In the genomic region with DNA sequence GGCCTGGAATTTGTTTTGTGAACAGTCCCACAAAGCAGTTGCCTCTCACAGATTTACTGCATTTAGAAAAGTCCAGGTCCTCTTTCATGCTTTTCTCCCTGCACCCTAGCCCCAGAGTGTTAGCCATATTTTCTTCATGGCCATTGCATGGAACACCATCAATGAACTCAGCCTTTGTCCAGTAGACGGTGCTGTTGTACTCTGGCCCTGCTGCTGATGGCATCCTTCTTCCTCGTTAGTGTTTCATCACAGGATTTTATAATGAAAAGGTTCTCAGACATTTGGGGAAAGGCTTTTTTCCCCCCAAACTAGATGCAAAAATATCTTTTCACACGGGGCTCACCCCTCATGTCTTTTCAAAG, we compare ENCODE assay signal across 8 cellular contexts.
DNase-seq lines count a peak whose midpoint lies in the region; ATAC-seq and TF ChIP-seq lines count a peak whose summit lies in the region.

No MANE protein-coding gene starts in this region.

- peak; percentile 73 for ATAC-seq in GM21529 (IDR thresholded peaks at IDR 0.05; ENCODE audit: unreplicated experiment)
- peak; percentile 66; the same call in 2 of the 3 replicates for ATAC-seq in RWPE2 (ENCODE audit: low read depth)

- H3K9ac ChIP-seq in mammary epithelial cell (ENCODE audit: insufficient read depth, low read length) (no peak overlapping the region), liver (ENCODE audit: low read depth in 1 of 2, low read length in 2 of 2) (no peak overlapping the region)

- no TSS peak for BruUV-seq in mammary epithelial cell (replicated peaks; lab: Mats Ljungman, UMichigan)

- peak; percentile 93 to 96 for TF ChIP-seq RAD21 in liver (IDR thresholded peaks at IDR 0.05)

- CTCF ChIA-PET in mammary epithelial cell (lab: Charles Lee; ENCODE audit: low non-redundant PET) = no interaction called here

- no peak overlapping the region for H2AFZ ChIP-seq in mammary epithelial cell (ENCODE audit: low read depth, low read length)

- no peak overlapping the region for H3K4me2 ChIP-seq in mammary epithelial cell (ENCODE audit: insufficient read depth, low read depth, low read length)

- H3K79me2 ChIP-seq in mammary epithelial cell (ENCODE audit: insufficient read depth, low read length) = no peaks in the 10 kb centered on the region

- no peak for TF ChIP-seq POLR2A in testis (IDR thresholded peaks at IDR 0.05)

- TF ChIP-seq CTCF in RWPE2 (IDR thresholded peaks at IDR 0.05; ENCODE audit: poor library complexity, severe bottlenecking) (peak; percentile 80), mammary epithelial cell (conservative IDR thresholded peaks at IDR 0.05 in 1 of 2, IDR thresholded peaks at IDR 0.05 in 1 of 2; ENCODE audit: extremely low read depth in 1 of 2, insufficient read depth in 1 of 2, low read depth in 1 of 2, low read length in 2 of 2) (peak; percentile 92 to 99), liver (IDR thresholded peaks at IDR 0.05; ENCODE audit: low read depth, low read length, missing input control) (peak; percentile 82), testis (IDR thresholded peaks at IDR 0.05) (peak in 2 of 3 experiments; percentile 60 to 72)

- DNase-seq in DMS53 treated with DMSO at 0.1 percent for 48 hours (lab: John Stamatoyannopoulos, UW; ENCODE audit: unreplicated experiment) = peak; percentile 72
- peak; percentile 54 for DNase-seq in MV-4-11 (lab: John Stamatoyannopoulos, UW)
- no peak for DNase-seq in RWPE2 (ENCODE audit: low spot score)
- peak; percentile 18 for DNase-seq in mammary epithelial cell
- peak; percentile 68 for DNase-seq in testis
- no peak for DNase-seq in mesenteric fat pad (ENCODE audit: low spot score)

- intact Hi-C loops in mammary epithelial cell (cut with micrococcal nuclease) (loop anchor here (1.0 to 10.0 kb wide), 6 partner anchors 180 to 612 kb away; no protein-coding TSS in a partner anchor), testis (cut with DNase I; ENCODE audit: low total_unique reads) (no loop called here)

- H3K4me3 ChIP-seq in RWPE2 (ENCODE audit: severe bottlenecking) (no peak overlapping the region), mammary epithelial cell (replicated peaks in 1 of 3; ENCODE audit: insufficient read depth in 1 of 3, low read depth in 2 of 3, low read length in 3 of 3) (no peak overlapping the region), liver (ENCODE audit: low read depth in 1 of 3, low read length in 3 of 3) (no peak overlapping the region), testis (no peak overlapping the region)

- in situ Hi-C loops in mammary epithelial cell (cut with MboI; ENCODE audit: low sequenced_read_pairs in 2 of 2) = loop anchor here in 1 of 2 donors (25.0 kb wide), 1 partner anchor 622 kb away; no protein-coding TSS in a partner anchor

- H3K27me3 ChIP-seq in RWPE2 (ENCODE audit: insufficient read depth, poor library complexity, severe bottlenecking) = no peaks in the 10 kb centered on the region
- no peaks in the 10 kb centered on the region for H3K27me3 ChIP-seq in mammary epithelial cell (ENCODE audit: insufficient read depth, low read length)
- H3K27me3 ChIP-seq in liver (ENCODE audit: control insufficient read depth in 4 of 4, insufficient read depth in 4 of 4, low read length in 3 of 4) = no peaks in the 10 kb centered on the region
- H3K27me3 ChIP-seq in testis = no peaks in the 10 kb centered on the region

- no peaks in the 10 kb centered on the region for H4K20me1 ChIP-seq in mammary epithelial cell (ENCODE audit: insufficient read depth, low read length)

- H3K36me3 ChIP-seq in RWPE2 (ENCODE audit: low read depth) (no peaks in the 10 kb centered on the region), mammary epithelial cell (ENCODE audit: insufficient read depth, low read length) (no peaks in the 10 kb centered on the region), liver (ENCODE audit: control insufficient read depth in 4 of 4, insufficient read depth in 3 of 4, low read depth in 1 of 4, low read length in 3 of 4) (no peaks in the 10 kb centered on the region), testis (ENCODE audit: low read depth, missing control alignments) (no peaks in the 10 kb centered on the region)

- H3K9me3 ChIP-seq in RWPE2 (ENCODE audit: severe bottlenecking) = no peaks in the 10 kb centered on the region
- no peaks in the 10 kb centered on the region for H3K9me3 ChIP-seq in mammary epithelial cell (replicated peaks; ENCODE audit: insufficient read depth, low read length)
- no peaks in the 10 kb centered on the region for H3K9me3 ChIP-seq in liver (ENCODE audit: control insufficient read depth in 4 of 4, low read length in 3 of 4)
- no peaks in the 10 kb centered on the region for H3K9me3 ChIP-seq in testis

- H3K27ac ChIP-seq in RWPE2 (ENCODE audit: poor library complexity, severe bottlenecking) (no peak overlapping the region), mammary epithelial cell (ENCODE audit: insufficient read depth, low read depth, low read length) (no peak overlapping the region), liver (ENCODE audit: low read depth in 1 of 2, low read length in 2 of 2) (peak overlapping the region; percentile 57 to 70), testis (no peak overlapping the region)

- 27% methylated on average over 3 of the region's 3 CpGs for WGBS in mammary epithelial cell (ENCODE audit: low coverage, missing lambda C conversion rate)
- WGBS in liver = 24% methylated on average over 3 of the region's 3 CpGs
- 47 to 56% methylated on average over 3 of the region's 3 CpGs for WGBS in testis, 2 donors

- dilution Hi-C loops in mammary epithelial cell (cut with HindIII; ENCODE audit: low sequenced_read_pairs) = no loop called here

- H3K4me1 ChIP-seq in RWPE2 (ENCODE audit: insufficient read depth, poor library complexity, severe bottlenecking) (no peaks in the 10 kb centered on the region), mammary epithelial cell (ENCODE audit: insufficient read depth, low read length) (no peaks in the 10 kb centered on the region), liver (ENCODE audit: control insufficient read depth in 4 of 4, insufficient read depth in 4 of 4, low read length in 3 of 4) (peaks cover 4 to 28% (median 25%) of the 10 kb centered on the region in 4 donors), testis (no peaks in the 10 kb centered on the region)

TF ChIP-seq in liver, 16 proteins besides CTCF, POLR2A, EP300 and RAD21:
- TF ChIP-seq, protein P1, sequence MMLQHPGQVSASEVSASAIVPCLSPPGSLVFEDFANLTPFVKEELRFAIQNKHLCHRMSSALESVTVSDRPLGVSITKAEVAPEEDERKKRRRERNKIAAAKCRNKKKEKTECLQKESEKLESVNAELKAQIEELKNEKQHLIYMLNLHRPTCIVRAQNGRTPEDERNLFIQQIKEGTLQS (IDR thresholded peaks at IDR 0.05) = peak; percentile 57
- TF ChIP-seq RXRA (IDR thresholded peaks at IDR 0.05) (no peak), YY1 (IDR thresholded peaks at IDR 0.05) (peak; percentile 34), SP1 (IDR thresholded peaks at IDR 0.05) (no peak)

Comparison
In these comparisons a context has a peak if more than half of its experiments do, and no peak if none do; other contexts are left out.
1. DNase-seq: peak in DMS53 treated with DMSO at 0.1 percent for 48 hours (single experiment), MV-4-11 (single experiment), mammary epithelial cell (single experiment) and testis (single experiment); none in RWPE2 (single experiment) and mesenteric fat pad (single experiment).
2. H3K27ac ChIP-seq: peak in liver (2 of 2); none in RWPE2 (single experiment), mammary epithelial cell (single experiment) and testis (0 of 2).
3. Peak in every context shown above with its lines, with median percentiles within 50 percentile points of each other: CTCF ChIP-seq.